In the genomic region with DNA sequence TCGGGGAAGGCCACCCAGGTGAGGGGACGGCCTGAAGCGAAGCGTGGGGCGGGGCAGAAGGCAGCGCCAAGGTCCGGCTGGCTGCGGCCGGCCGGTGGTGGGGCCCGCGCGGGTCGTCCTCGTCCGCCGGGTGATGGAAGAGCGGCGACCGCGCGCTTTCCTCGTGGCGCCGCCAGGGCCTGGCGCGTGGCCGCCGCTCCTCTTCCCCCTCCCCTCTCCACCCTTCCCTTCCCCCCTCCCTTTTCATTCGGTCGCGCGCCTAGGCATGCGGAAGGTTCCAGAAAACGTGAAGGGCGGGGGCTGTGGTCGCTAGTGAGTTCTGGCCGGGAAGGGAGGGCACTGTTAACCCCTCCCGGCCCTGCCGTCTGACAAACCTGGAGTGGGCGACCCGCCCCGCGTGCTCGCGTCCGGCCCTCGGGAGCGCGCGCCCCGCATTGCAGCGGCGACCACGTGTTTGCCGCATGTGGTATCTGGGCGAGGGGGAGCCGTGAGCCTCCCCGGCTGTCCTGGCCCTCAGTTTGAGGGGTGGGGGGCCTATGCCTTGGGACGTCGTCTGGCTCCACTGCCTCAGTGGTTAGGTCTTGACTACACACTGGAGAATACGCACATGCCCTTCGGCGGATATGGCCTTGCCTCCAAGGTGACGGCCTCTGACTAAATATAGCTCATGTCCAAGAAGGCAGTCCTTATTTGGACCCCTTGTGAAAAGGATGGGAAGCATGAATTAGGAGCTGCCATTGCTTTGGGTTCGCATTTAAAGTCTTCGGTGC, we compare ENCODE assay signal across 1 cellular context.
TF ChIP-seq lines count a peak whose summit lies in the region.

No MANE protein-coding gene starts in this region.

TF ChIP-seq in SK-N-SH, 30 proteins besides CTCF, POLR2A, EP300 and RAD21:
- TF ChIP-seq MXI1 (IDR thresholded peaks at IDR 0.05; ENCODE audit: low read depth, low read length) (peak; percentile 99), JUND (IDR thresholded peaks at IDR 0.05) (no peak), SMC3 (IDR thresholded peaks at IDR 0.05; ENCODE audit: low read depth, low read length) (no peak), YY1 (IDR thresholded peaks at IDR 0.05; ENCODE audit: low read depth) (0 out of 2 replicates have a peak, but pooled peaks have one; percentile 52), POLR2AphosphoS5 (IDR thresholded peaks at IDR 0.05; ENCODE audit: low read depth, low read length) (peak; percentile 25; the same call in 1 of the 2 replicates), NFIC (IDR thresholded peaks at IDR 0.05; ENCODE audit: borderline replicate concordance) (0 out of 2 replicates have a peak, but pooled peaks have one; percentile 2), USF1 (IDR thresholded peaks at IDR 0.05; ENCODE audit: borderline replicate concordance, low read depth) (peak; percentile 43; the same call in 1 of the 2 replicates), TAF1 (IDR thresholded peaks at IDR 0.05; ENCODE audit: borderline replicate concordance, low read depth, low read length) (0 out of 2 replicates have a peak, but pooled peaks have one; percentile 35), SIN3A (IDR thresholded peaks at IDR 0.05; ENCODE audit: borderline replicate concordance, low read depth, low read length) (peak; percentile 10; the same call in 1 of the 2 replicates), TCF12 (IDR thresholded peaks at IDR 0.05) (peak; percentile 6; the same call in 1 of the 2 replicates)
- TF ChIP-seq, protein P1, sequence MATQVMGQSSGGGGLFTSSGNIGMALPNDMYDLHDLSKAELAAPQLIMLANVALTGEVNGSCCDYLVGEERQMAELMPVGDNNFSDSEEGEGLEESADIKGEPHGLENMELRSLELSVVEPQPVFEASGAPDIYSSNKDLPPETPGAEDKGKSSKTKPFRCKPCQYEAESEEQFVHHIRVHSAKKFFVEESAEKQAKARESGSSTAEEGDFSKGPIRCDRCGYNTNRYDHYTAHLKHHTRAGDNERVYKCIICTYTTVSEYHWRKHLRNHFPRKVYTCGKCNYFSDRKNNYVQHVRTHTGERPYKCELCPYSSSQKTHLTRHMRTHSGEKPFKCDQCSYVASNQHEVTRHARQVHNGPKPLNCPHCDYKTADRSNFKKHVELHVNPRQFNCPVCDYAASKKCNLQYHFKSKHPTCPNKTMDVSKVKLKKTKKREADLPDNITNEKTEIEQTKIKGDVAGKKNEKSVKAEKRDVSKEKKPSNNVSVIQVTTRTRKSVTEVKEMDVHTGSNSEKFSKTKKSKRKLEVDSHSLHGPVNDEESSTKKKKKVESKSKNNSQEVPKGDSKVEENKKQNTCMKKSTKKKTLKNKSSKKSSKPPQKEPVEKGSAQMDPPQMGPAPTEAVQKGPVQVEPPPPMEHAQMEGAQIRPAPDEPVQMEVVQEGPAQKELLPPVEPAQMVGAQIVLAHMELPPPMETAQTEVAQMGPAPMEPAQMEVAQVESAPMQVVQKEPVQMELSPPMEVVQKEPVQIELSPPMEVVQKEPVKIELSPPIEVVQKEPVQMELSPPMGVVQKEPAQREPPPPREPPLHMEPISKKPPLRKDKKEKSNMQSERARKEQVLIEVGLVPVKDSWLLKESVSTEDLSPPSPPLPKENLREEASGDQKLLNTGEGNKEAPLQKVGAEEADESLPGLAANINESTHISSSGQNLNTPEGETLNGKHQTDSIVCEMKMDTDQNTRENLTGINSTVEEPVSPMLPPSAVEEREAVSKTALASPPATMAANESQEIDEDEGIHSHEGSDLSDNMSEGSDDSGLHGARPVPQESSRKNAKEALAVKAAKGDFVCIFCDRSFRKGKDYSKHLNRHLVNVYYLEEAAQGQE (IDR thresholded peaks at IDR 0.05; ENCODE audit: low read depth, low read length), result no peak
- TF ChIP-seq, protein P2, sequence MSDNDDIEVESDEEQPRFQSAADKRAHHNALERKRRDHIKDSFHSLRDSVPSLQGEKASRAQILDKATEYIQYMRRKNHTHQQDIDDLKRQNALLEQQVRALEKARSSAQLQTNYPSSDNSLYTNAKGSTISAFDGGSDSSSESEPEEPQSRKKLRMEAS (IDR thresholded peaks at IDR 0.05; ENCODE audit: low read depth), result peak; percentile 94
